8 cellular contexts compared by ENCODE assay signal in genomic region chr9:88388203-88388885, GRCh38. TPM values are rescaled to one million over a fixed set of nuclear protein-coding genes. Genes with fewer than 3 reads are reported as not detected.
DNase-seq lines count a peak whose midpoint lies in the region; ATAC-seq and TF ChIP-seq lines count a peak whose summit lies in the region.

TSS of gene SPIN1 (plus strand) at chr9:88388444. CDS start at chr9:88426540, 38,096 bp downstream.

- in situ Hi-C loops in astrocyte of the cerebellum (cut with HindIII; ENCODE audit: low sequenced_read_pairs), result no loop called here

- peak; percentile 15 for TF ChIP-seq CTCF in astrocyte of the cerebellum (IDR thresholded peaks at IDR 0.05; ENCODE audit: low read depth, low read length, missing control alignments)

- intact Hi-C loops in sciatic nerve (cut with DNase I), result no loop called here

- peak; percentile 89 for ATAC-seq in GM18498 (IDR thresholded peaks at IDR 0.05; ENCODE audit: unreplicated experiment)
- peak; percentile 81 for ATAC-seq in HG02623 (IDR thresholded peaks at IDR 0.05; ENCODE audit: unreplicated experiment)
- ATAC-seq in sciatic nerve, result peak; percentile 80

- peak within 1 kb of the TSS; percentile 85 for H3K4me3 ChIP-seq in astrocyte of the cerebellum (ENCODE audit: low read depth, low read length)

- DNase-seq in NCI-H1092 treated with DMSO at 0.1 percent for 48 hours (lab: John Stamatoyannopoulos, UW), result peak; percentile 70
- peak; percentile 89 for DNase-seq in T1000 (lab: John Stamatoyannopoulos, UW)
- DNase-seq in astrocyte of the cerebellum (ENCODE audit: low read depth), result no peak
- peak in 45 of 51 donors; percentile 16 to 86 (median 63) for DNase-seq in hypothalamus (lab: John Stamatoyannopoulos, UW)
- peak; percentile 91 for DNase-seq in sciatic nerve (ENCODE audit: low spot score)
- no peak for DNase-seq in cortex of kidney (lab: John Stamatoyannopoulos, UW)

RNA-seq across cellular contexts. Expression of gene SPIN1, which starts in this region (rescaled TPM):
- 98.0 TPM for total RNA-seq in sciatic nerve

Comparison
In these comparisons a context has a peak if more than half of its experiments do, and no peak if none do; other contexts are left out.
1. DNase-seq: peak in NCI-H1092 treated with DMSO at 0.1 percent for 48 hours (single experiment), T1000 (single experiment), hypothalamus (45 of 51) and sciatic nerve (single experiment); none in astrocyte of the cerebellum (single experiment) and cortex of kidney (single experiment).
2. Peak in every context shown above with its lines, with median percentiles within 50 percentile points of each other: ATAC-seq.